ENCODE assay signal across 8 cellular contexts in the genomic region with DNA sequence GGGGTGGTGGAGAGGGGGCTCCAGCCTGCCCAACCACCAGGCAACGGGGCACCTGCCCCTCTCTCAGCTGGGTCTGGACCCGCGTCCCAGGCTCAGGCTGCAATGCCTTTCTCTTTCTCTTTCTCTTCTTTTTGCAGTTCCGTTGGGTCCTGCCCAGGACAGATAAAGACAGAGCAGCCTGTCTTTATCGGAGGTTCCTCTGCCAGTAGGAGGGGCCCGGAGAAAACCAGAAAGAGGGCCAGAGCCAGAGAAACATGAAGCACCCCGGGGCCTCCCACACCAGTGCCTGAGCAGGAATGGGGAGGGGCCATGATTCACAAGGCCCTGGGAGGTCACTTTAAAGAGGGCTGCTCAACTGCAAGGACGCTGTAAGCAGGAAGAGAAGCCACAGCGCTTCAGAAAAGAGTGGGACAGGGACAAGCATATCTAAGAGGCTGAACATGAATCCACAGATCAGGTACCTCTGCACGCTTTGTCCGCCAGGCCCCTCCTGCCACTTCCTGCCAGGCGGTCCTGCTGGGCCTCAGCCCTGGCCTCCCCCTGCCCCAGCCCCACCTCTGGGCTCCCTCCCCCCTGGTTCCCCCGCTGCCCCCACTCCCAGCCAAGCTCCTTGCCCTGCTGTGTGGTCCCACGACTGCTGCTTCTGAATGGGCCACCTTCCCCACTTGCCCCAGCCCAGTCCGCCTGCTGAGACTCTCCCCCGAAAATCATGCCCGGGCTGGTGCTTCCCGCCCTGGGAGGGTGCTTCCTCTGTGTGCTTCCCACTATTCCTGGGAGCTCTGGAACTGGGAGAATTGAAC. TPM values are rescaled to one million over a fixed set of nuclear protein-coding genes. Genes with fewer than 3 reads are reported as not detected.
DNase-seq lines count a peak whose midpoint lies in the region; ATAC-seq and TF ChIP-seq lines count a peak whose summit lies in the region.

Gene APOBEC3C, plus strand, starts transcription at position 335 of the 800 bp plus-strand sequence. Its CDS starts 106 bp downstream, at position 441.

- H3K36me3 Mint-ChIP-seq in activated naive CD4-positive, alpha-beta T cell treated with anti-CD3 and anti-CD28 coated beads, Interleukin-2, amount 50 U/mL, for 24 hours: peaks cover 2% of the 10 kb centered on the region
- H3K36me3 Mint-ChIP-seq in progenitor cell of endocrine pancreas (ENCODE audit: insufficient read depth): no peaks in the 10 kb centered on the region

- H3K4me1 ChIP-seq in upper lobe of right lung: peaks cover 15% of the 10 kb centered on the region

- H3K9me3 Mint-ChIP-seq in activated naive CD4-positive, alpha-beta T cell treated with anti-CD3 and anti-CD28 coated beads, Interleukin-2, amount 50 U/mL, for 24 hours: no peaks in the 10 kb centered on the region
- H3K9me3 Mint-ChIP-seq in progenitor cell of endocrine pancreas (ENCODE audit: low read depth): no peaks in the 10 kb centered on the region

- ATAC-seq in HG03565 (IDR thresholded peaks at IDR 0.05; ENCODE audit: unreplicated experiment) (peak; percentile 64), SK-N-SH treated with all-trans-retinoic acid at 6 μM for 48 hours (peak; percentile 98), Right ventricle myocardium superior (ENCODE audit: poor library complexity) (peak; percentile 97), upper lobe of right lung (peak; percentile 97)

- H3K4me1 Mint-ChIP-seq in activated naive CD4-positive, alpha-beta T cell treated with anti-CD3 and anti-CD28 coated beads, Interleukin-2, amount 50 U/mL, for 24 hours: peaks cover 43% of the 10 kb centered on the region
- peaks cover 12% of the 10 kb centered on the region for H3K4me1 Mint-ChIP-seq in progenitor cell of endocrine pancreas (ENCODE audit: low read depth)

- intact Hi-C loops in Right ventricle myocardium superior (cut with DNase I) (no loop called here), upper lobe of right lung (cut with DNase I) (no loop called here)

- H3K27ac Mint-ChIP-seq in activated naive CD4-positive, alpha-beta T cell treated with anti-CD3 and anti-CD28 coated beads, Interleukin-2, amount 50 U/mL, for 24 hours: peak within 1 kb of the TSS; percentile 97
- peak within 1 kb of the TSS; percentile 90 for H3K27ac Mint-ChIP-seq in progenitor cell of endocrine pancreas

- DNase-seq in Ammon's horn (ENCODE audit: low spot score) (peak; percentile 60), GM19240 (ENCODE audit: insufficient read length, low spot score) (peak; percentile 71), Right ventricle myocardium superior (peak; percentile 82), progenitor cell of endocrine pancreas (ENCODE audit: low spot score, unreplicated experiment) (no peak), upper lobe of right lung (peak; percentile 83)

- H3K4me3 Mint-ChIP-seq in activated naive CD4-positive, alpha-beta T cell treated with anti-CD3 and anti-CD28 coated beads, Interleukin-2, amount 50 U/mL, for 24 hours: peak within 1 kb of the TSS; percentile 95
- H3K4me3 Mint-ChIP-seq in progenitor cell of endocrine pancreas (ENCODE audit: low read depth): peak within 1 kb of the TSS; percentile 40

- H3K36me3 ChIP-seq in upper lobe of right lung: no peaks in the 10 kb centered on the region

- no peaks in the 10 kb centered on the region for H3K27me3 Mint-ChIP-seq in activated naive CD4-positive, alpha-beta T cell treated with anti-CD3 and anti-CD28 coated beads, Interleukin-2, amount 50 U/mL, for 24 hours
- peaks cover 3% of the 10 kb centered on the region for H3K27me3 Mint-ChIP-seq in progenitor cell of endocrine pancreas

- H3K4me3 ChIP-seq in upper lobe of right lung: peak within 1 kb of the TSS; percentile 62

- H3K27ac ChIP-seq in upper lobe of right lung: peak within 1 kb of the TSS; percentile 88

- TF ChIP-seq CTCF in progenitor cell of endocrine pancreas (IDR thresholded peaks at IDR 0.05; ENCODE audit: unreplicated experiment) (no peak), upper lobe of right lung (IDR thresholded peaks at IDR 0.05) (no peak)

- no peaks in the 10 kb centered on the region for H3K9me3 ChIP-seq in upper lobe of right lung

- H3K27me3 ChIP-seq in upper lobe of right lung: no peaks in the 10 kb centered on the region

TF ChIP-seq in SK-N-SH treated with all-trans-retinoic acid at 6 μM for 48 hours, 23 proteins besides CTCF, POLR2A, EP300 and RAD21:
- TF ChIP-seq ZC3H10 (CRISPR knock-in tag; IDR thresholded peaks at IDR 0.05) (no peak), TOX (CRISPR knock-in tag; IDR thresholded peaks at IDR 0.05; ENCODE audit: borderline replicate concordance) (no peak), SNAI2 (CRISPR knock-in tag; IDR thresholded peaks at IDR 0.05) (no peak), RARB (CRISPR knock-in tag; IDR thresholded peaks at IDR 0.05) (no peak), OSR1 (CRISPR knock-in tag; IDR thresholded peaks at IDR 0.05) (no peak), ZNF70 (CRISPR knock-in tag; IDR thresholded peaks at IDR 0.05) (no peak), GLIS3 (CRISPR knock-in tag; IDR thresholded peaks at IDR 0.05) (no peak), ZFP30 (CRISPR knock-in tag; IDR thresholded peaks at IDR 0.05) (no peak), BACH2 (CRISPR knock-in tag; IDR thresholded peaks at IDR 0.05; ENCODE audit: borderline replicate concordance) (no peak)
- TF ChIP-seq, protein P1, sequence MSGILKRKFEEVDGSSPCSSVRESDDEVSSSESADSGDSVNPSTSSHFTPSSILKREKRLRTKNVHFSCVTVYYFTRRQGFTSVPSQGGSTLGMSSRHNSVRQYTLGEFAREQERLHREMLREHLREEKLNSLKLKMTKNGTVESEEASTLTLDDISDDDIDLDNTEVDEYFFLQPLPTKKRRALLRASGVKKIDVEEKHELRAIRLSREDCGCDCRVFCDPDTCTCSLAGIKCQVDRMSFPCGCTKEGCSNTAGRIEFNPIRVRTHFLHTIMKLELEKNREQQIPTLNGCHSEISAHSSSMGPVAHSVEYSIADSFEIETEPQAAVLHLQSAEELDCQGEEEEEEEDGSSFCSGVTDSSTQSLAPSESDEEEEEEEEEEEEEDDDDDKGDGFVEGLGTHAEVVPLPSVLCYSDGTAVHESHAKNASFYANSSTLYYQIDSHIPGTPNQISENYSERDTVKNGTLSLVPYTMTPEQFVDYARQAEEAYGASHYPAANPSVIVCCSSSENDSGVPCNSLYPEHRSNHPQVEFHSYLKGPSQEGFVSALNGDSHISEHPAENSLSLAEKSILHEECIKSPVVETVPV (CRISPR knock-in tag; IDR thresholded peaks at IDR 0.05): no peak
- TF ChIP-seq, protein P2, sequence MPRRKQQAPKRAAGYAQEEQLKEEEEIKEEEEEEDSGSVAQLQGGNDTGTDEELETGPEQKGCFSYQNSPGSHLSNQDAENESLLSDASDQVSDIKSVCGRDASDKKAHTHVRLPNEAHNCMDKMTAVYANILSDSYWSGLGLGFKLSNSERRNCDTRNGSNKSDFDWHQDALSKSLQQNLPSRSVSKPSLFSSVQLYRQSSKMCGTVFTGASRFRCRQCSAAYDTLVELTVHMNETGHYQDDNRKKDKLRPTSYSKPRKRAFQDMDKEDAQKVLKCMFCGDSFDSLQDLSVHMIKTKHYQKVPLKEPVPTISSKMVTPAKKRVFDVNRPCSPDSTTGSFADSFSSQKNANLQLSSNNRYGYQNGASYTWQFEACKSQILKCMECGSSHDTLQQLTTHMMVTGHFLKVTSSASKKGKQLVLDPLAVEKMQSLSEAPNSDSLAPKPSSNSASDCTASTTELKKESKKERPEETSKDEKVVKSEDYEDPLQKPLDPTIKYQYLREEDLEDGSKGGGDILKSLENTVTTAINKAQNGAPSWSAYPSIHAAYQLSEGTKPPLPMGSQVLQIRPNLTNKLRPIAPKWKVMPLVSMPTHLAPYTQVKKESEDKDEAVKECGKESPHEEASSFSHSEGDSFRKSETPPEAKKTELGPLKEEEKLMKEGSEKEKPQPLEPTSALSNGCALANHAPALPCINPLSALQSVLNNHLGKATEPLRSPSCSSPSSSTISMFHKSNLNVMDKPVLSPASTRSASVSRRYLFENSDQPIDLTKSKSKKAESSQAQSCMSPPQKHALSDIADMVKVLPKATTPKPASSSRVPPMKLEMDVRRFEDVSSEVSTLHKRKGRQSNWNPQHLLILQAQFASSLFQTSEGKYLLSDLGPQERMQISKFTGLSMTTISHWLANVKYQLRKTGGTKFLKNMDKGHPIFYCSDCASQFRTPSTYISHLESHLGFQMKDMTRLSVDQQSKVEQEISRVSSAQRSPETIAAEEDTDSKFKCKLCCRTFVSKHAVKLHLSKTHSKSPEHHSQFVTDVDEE (CRISPR knock-in tag; IDR thresholded peaks at IDR 0.05): no peak

RNA-seq across cellular contexts. Expression of gene APOBEC3C, which starts in this region (rescaled TPM):
- total RNA-seq in Right ventricle myocardium superior: 24.9 TPM
- 4.2 and 7.0 TPM in 2 replicates for total RNA-seq in progenitor cell of endocrine pancreas
- total RNA-seq in upper lobe of right lung: 25.3 TPM
